In genomic region chr5:179916523-179916922, GRCh38 we compare ENCODE assay signal across 17 cellular contexts. TPM values are rescaled to one million over a fixed set of nuclear protein-coding genes. Genes with fewer than 3 reads are reported as not detected.
A peak's percentile ranks its signal among the peaks of the same experiment; 100 is the strongest.
DNase-seq lines count a peak whose midpoint lies in the region; ATAC-seq, FAIRE-seq and TF ChIP-seq lines count a peak whose summit lies in the region.
"Had no signal": no experiment of that assay in that cellular context is flagged by ENCODE, and none has a peak within 500 bp of the region (broad histone marks: within the 10 kb centered on the region; RNA-seq: fewer than 3 reads in every experiment).

No MANE protein-coding gene starts in this region.

- H3K36me3 ChIP-seq in Karpas-422 (ENCODE audit: insufficient read depth, low read length): no peaks in the 10 kb centered on the region
- H3K36me3 ChIP-seq in H1 (ENCODE audit: control insufficient read depth in 2 of 4, insufficient read depth in 4 of 4, low read length in 3 of 4): no peaks in the 10 kb centered on the region
- no peaks in the 10 kb centered on the region for H3K36me3 ChIP-seq in osteoblast (ENCODE audit: insufficient read depth, low read length)

- ATAC-seq in HG02884 (IDR thresholded peaks at IDR 0.05; ENCODE audit: unreplicated experiment) (no peak), HG03159 (IDR thresholded peaks at IDR 0.05; ENCODE audit: unreplicated experiment) (no peak)
- ATAC-seq in activated T-helper 17 cell treated with anti-CD3 and anti-CD28 coated beads, Interleukin-2, amount 50 U/mL, for 72 hours (replicated peaks): no peak
- ATAC-seq: K562 had no signal

- H3K23me2 ChIP-seq in H1 (ENCODE audit: low read depth, low read length): no peaks in the 10 kb centered on the region

- TF ChIP-seq CTCF in H1 (IDR thresholded peaks at IDR 0.05; ENCODE audit: control extremely low read depth in 1 of 3, insufficient read depth in 1 of 3, low read depth in 1 of 3, low read length in 3 of 3): no peak
- TF ChIP-seq CTCF in osteoblast (IDR thresholded peaks at IDR 0.05; ENCODE audit: extremely low read depth, low read depth, low read length): no peak

- no peaks in the 10 kb centered on the region for H3K79me1 ChIP-seq in H1 (ENCODE audit: low read depth, low read length)

- H2AFZ ChIP-seq in Karpas-422 (ENCODE audit: low read length) (no peak overlapping the region), H1 (ENCODE audit: low read length) (no peak overlapping the region), osteoblast (ENCODE audit: low read length) (no peak overlapping the region)

- no peak for FAIRE-seq in H1 (lab: Jason Lieb, UNC)

- H3K18ac ChIP-seq in H1 (ENCODE audit: extremely low read depth, low read length): no peak overlapping the region

- H3K4me1 Mint-ChIP-seq in activated T-helper 17 cell treated with anti-CD3 and anti-CD28 coated beads, Interleukin-2, amount 50 U/mL, for 72 hours: no peaks in the 10 kb centered on the region

- CTCF ChIA-PET in H1 (lab: Charles Lee; ENCODE audit: partially characterized antibody): interaction anchor here (1.0 to 2.7 kb wide), 6 partner anchors 8 to 175 kb away, joined by 3 to 10 read pairs (median 4); partner anchors contain the start of gene TBC1D9B

- WGBS in H1 (ENCODE audit: extremely low coverage in 1 of 2, insufficient coverage in 1 of 2, insufficient read length in 1 of 2, insufficient replicate concordance in 2 of 2, low coverage in 1 of 2, low lambda C conversion rate in 2 of 2, missing lambda C conversion rate in 1 of 2), 2 experiments: 88% methylated on average over 6 of the region's 6 CpGs; no CpG with 5 or more reads in 1 of the 2 experiments

- no peak for TF ChIP-seq RAD21 in H1 (IDR thresholded peaks at IDR 0.05 in 1 of 2, conservative IDR thresholded peaks at IDR 0.05 in 1 of 2; ENCODE audit: low read depth in 2 of 2, low read length in 2 of 2)

- H3K4ac ChIP-seq in H1 (replicated peaks; ENCODE audit: insufficient read length, low read depth, low read length): no peak overlapping the region

- H4K91ac ChIP-seq in H1 (replicated peaks; ENCODE audit: insufficient read length, low read length): peak overlapping the region; percentile 46

- no peak for TF ChIP-seq POLR2A in H1 (IDR thresholded peaks at IDR 0.05; ENCODE audit: control extremely low read depth in 1 of 2, low read depth in 2 of 2, low read length in 2 of 2)

- H3K4me2 ChIP-seq in Karpas-422 (ENCODE audit: low read depth, low read length, poor library complexity, severe bottlenecking) (no peak overlapping the region), H1 (ENCODE audit: insufficient read depth in 1 of 2, low read depth in 2 of 2, low read length in 2 of 2) (no peak overlapping the region), osteoblast (ENCODE audit: insufficient read depth, low read length) (no peak overlapping the region)

- TF ChIP-seq EP300 in H1 (IDR thresholded peaks at IDR 0.05; ENCODE audit: borderline replicate concordance in 1 of 2, low read depth in 2 of 2, low read length in 2 of 2): no peak

- 0 out of 2 replicates have a peak overlapping the region, but pooled peaks have one; percentile 82 for H2BK20ac ChIP-seq in H1 (ENCODE audit: low read length)

- H3K27me3 Mint-ChIP-seq in activated T-helper 17 cell treated with anti-CD3 and anti-CD28 coated beads, Interleukin-2, amount 50 U/mL, for 72 hours: peaks cover 9% of the 10 kb centered on the region

- H3K4me1 ChIP-seq in Karpas-422 (ENCODE audit: low read length) (peaks cover 41% of the 10 kb centered on the region), H1 (replicated peaks in 1 of 4; ENCODE audit: control insufficient read depth in 3 of 4, insufficient read depth in 4 of 4, low read length in 3 of 4) (peaks cover 0 to 8% (median 4%) of the 10 kb centered on the region in 4 experiments; a peak in 6 of 7 replicates), osteoblast (ENCODE audit: insufficient read depth, low read length) (peaks cover 9% of the 10 kb centered on the region)

- no peak overlapping the region for H3K4me3 Mint-ChIP-seq in activated T-helper 17 cell treated with anti-CD3 and anti-CD28 coated beads, Interleukin-2, amount 50 U/mL, for 72 hours
- H3K4me3 Mint-ChIP-seq: CD4-positive, alpha-beta T cell had no signal

- H3K9me3 ChIP-seq in Karpas-422 (ENCODE audit: low read length) (no peaks in the 10 kb centered on the region), H1 (ENCODE audit: insufficient read depth in 2 of 2, low read depth in 1 of 2, low read length in 1 of 2) (no peaks in the 10 kb centered on the region; a peak in 1 of 4 replicates), osteoblast (ENCODE audit: low read depth, low read length) (no peaks in the 10 kb centered on the region)

- no peak overlapping the region for H3K56ac ChIP-seq in H1 (replicated peaks; ENCODE audit: insufficient read length, low read depth, low read length)

- no peak overlapping the region for H3K27ac Mint-ChIP-seq in activated T-helper 17 cell treated with anti-CD3 and anti-CD28 coated beads, Interleukin-2, amount 50 U/mL, for 72 hours
- H3K27ac Mint-ChIP-seq: CD4-positive, alpha-beta T cell had no signal

- no peak overlapping the region for H2AK5ac ChIP-seq in H1 (ENCODE audit: low read depth, low read length)

- H2BK15ac ChIP-seq in H1 (ENCODE audit: low read length): peak overlapping the region; percentile 76; the same call in 1 of the 2 replicates

- H3K4me3 ChIP-seq in Karpas-422 (ENCODE audit: low read length): no peak overlapping the region
- H3K4me3 ChIP-seq in H1 (ENCODE audit: extremely low read depth in 1 of 4, insufficient read depth in 2 of 4, low read depth in 3 of 4, low read length in 4 of 4): no peak overlapping the region
- no peak overlapping the region for H3K4me3 ChIP-seq in osteoblast (ENCODE audit: insufficient read depth, low read length)
- H3K4me3 ChIP-seq: K562 had no signal

- H3K9me3 Mint-ChIP-seq in activated T-helper 17 cell treated with anti-CD3 and anti-CD28 coated beads, Interleukin-2, amount 50 U/mL, for 72 hours: no peaks in the 10 kb centered on the region
- H3K9me3 Mint-ChIP-seq: CD4-positive, alpha-beta T cell had no signal

- POLR2A ChIA-PET in H1 (lab: Charles Lee; ENCODE audit: partially characterized antibody): interaction anchor here (0.7 to 1.4 kb wide), 2 partner anchors 8 to 13 kb away, joined by 3 read pairs; no protein-coding TSS in a partner anchor

- no peaks in the 10 kb centered on the region for H3K36me3 Mint-ChIP-seq in activated T-helper 17 cell treated with anti-CD3 and anti-CD28 coated beads, Interleukin-2, amount 50 U/mL, for 72 hours (ENCODE audit: low read depth)

- H3K27ac ChIP-seq in Karpas-422 (ENCODE audit: low read length) (peak overlapping the region; percentile 64), H1 (ENCODE audit: low read depth, low read length) (no peak overlapping the region), osteoblast (ENCODE audit: low read depth, low read length) (no peak overlapping the region)

- no peak overlapping the region for H2BK120ac ChIP-seq in H1 (replicated peaks; ENCODE audit: low read depth, low read length)

- H4K8ac ChIP-seq in H1 (ENCODE audit: extremely low read depth, insufficient read depth, low read length): no peak overlapping the region

- H2BK5ac ChIP-seq in H1 (ENCODE audit: low read depth, low read length): 0 out of 2 replicates have a peak overlapping the region, but pooled peaks have one; percentile 39

- H3K9me2 ChIP-seq in Karpas-422 (replicated peaks; ENCODE audit: insufficient read depth, low read length): no peaks in the 10 kb centered on the region

- peak overlapping the region; percentile 13; the same call in 1 of the 2 replicates for H3K9ac ChIP-seq in Karpas-422 (ENCODE audit: low read length)
- H3K9ac ChIP-seq in H1 (replicated peaks in 1 of 4; ENCODE audit: extremely low read depth in 1 of 4, low read depth in 3 of 4, low read length in 3 of 4): no peak overlapping the region

- H3K27me3 ChIP-seq in Karpas-422 (ENCODE audit: low read length) (no peaks in the 10 kb centered on the region), H1 (replicated peaks in 1 of 4; ENCODE audit: control insufficient read depth in 3 of 4, extremely low read depth in 1 of 4, insufficient read depth in 3 of 4, low read length in 3 of 4) (no peaks in the 10 kb centered on the region), osteoblast (ENCODE audit: insufficient read depth, low read length) (peaks cover 4% of the 10 kb centered on the region)

- H2BK12ac ChIP-seq in H1 (ENCODE audit: low read depth, low read length): 0 out of 2 replicates have a peak overlapping the region, but pooled peaks have one; percentile 18

- H4K20me1 ChIP-seq in Karpas-422 (ENCODE audit: insufficient read depth, low read depth, low read length): no peaks in the 10 kb centered on the region
- H4K20me1 ChIP-seq in H1 (replicated peaks in 1 of 2; ENCODE audit: control insufficient read depth in 1 of 2, insufficient read depth in 2 of 2, low read length in 2 of 2): no peaks in the 10 kb centered on the region
- no peaks in the 10 kb centered on the region for H4K20me1 ChIP-seq in osteoblast (ENCODE audit: insufficient read depth, low read length)

- no peak overlapping the region for H3K14ac ChIP-seq in H1 (ENCODE audit: insufficient read length)

- no peak overlapping the region for H4K5ac ChIP-seq in H1 (ENCODE audit: insufficient read length, low read depth, low read length)

- DNase-seq in Karpas-422: no peak
- no peak for DNase-seq in H1 (ENCODE audit: low read depth in 1 of 2, low spot score in 2 of 2)
- peak; percentile 66 for DNase-seq in osteoblast (ENCODE audit: insufficient read length, low spot score, missing footprints)
- DNase-seq in occipital lobe (lab: John Stamatoyannopoulos, UW): no peak
- DNase-seq: Calu3; CD4-positive, alpha-beta T cell; HCEC 1CT; NCI-H1417 treated with DMSO at 0.1 percent for 48 hours; NCI-H2029; NCI-H2171; NCI-H446 treated with DMSO at 0.1 percent for 48 hours; NK-92 treated with Interleukin-12 subunit alpha and Interleukin-12 subunit beta, amount 100 ng/mL, for 24 hours; RPMI8226 had no signal

- no peak overlapping the region for H3K23ac ChIP-seq in H1 (ENCODE audit: insufficient read length)

- H3K79me2 ChIP-seq in Karpas-422 (ENCODE audit: low read length) (no peaks in the 10 kb centered on the region), H1 (ENCODE audit: control insufficient read depth in 1 of 2, insufficient read depth in 2 of 2, low read length in 2 of 2) (no peaks in the 10 kb centered on the region), osteoblast (ENCODE audit: insufficient read depth, low read length) (no peaks in the 10 kb centered on the region)

RNA-seq across cellular contexts. Expression of gene TBC1D9B, which starts 8.8 kb away (rescaled TPM):
- 66.0 and 106 TPM in 2 replicates for total RNA-seq in Karpas-422 (2014; rRNA removed; shearing (Covaris generic); ENCODE audit: low replicate concordance)
- total RNA-seq in H1 (2021; fragmentation: NEBNext Ultra II Directional; extraction: Animal tissue kit (Norgen Biotek cat#: 25700)): 49.9 and 57.1 TPM in 2 replicates
- 33.6 and 46.3 TPM in 2 replicates for polyA plus RNA-seq in H1 (2011; rRNA removed)
- polyA plus RNA-seq in H1 (2011; cell fraction: cytosol; rRNA removed): 43.4 TPM
- 231 TPM for polyA plus RNA-seq in H1 (2011; cell fraction: nucleus; rRNA removed)
- polyA plus RNA-seq in H1 (2012, experiment 1 of 2): 38.8 to 53.8 TPM (median 48.2 TPM) in 4 replicates
- 35.0 TPM for polyA plus RNA-seq in H1 (2012, experiment 2 of 2)
- 32.9 TPM for polyA plus RNA-seq in H1 (2013, experiment 1 of 2)
- polyA plus RNA-seq in H1 (2013, experiment 2 of 2): 34.5 TPM
- 43.7 and 44.0 TPM in 2 replicates for polyA minus RNA-seq in H1 (2011; rRNA and poly(A)+ RNA removed)
- polyA minus RNA-seq in H1 (2011; cell fraction: cytosol; rRNA and poly(A)+ RNA removed): 30.5 TPM
- polyA minus RNA-seq in H1 (2011; cell fraction: nucleus; rRNA and poly(A)+ RNA removed): 60.0 TPM
- 89.4 and 90.2 TPM in 2 replicates for total RNA-seq in osteoblast
- total RNA-seq in occipital lobe: 23.9 TPM
- 100 to 1,000 TPM in 1 of 2 donors, 10 to 100 TPM in 1; 96.5 to 116 TPM for total RNA-seq in activated T-helper 17 cell treated with anti-CD3 and anti-CD28 coated beads, Interleukin-2, amount 50 U/mL, for 72 hours

RNA-seq across cellular contexts. Expression of gene MRNIP, which starts 57.9 kb away (rescaled TPM):
- total RNA-seq in Karpas-422 (2014; rRNA removed; shearing (Covaris generic); ENCODE audit: low replicate concordance): 33.6 and 55.7 TPM in 2 replicates
- 22.2 and 29.6 TPM in 2 replicates for total RNA-seq in H1 (2021; fragmentation: NEBNext Ultra II Directional; extraction: Animal tissue kit (Norgen Biotek cat#: 25700))
- 29.6 and 42.5 TPM in 2 replicates for polyA plus RNA-seq in H1 (2011; rRNA removed)
- 41.4 TPM for polyA plus RNA-seq in H1 (2011; cell fraction: cytosol; rRNA removed)
- polyA plus RNA-seq in H1 (2011; cell fraction: nucleus; rRNA removed): 213 TPM
- 28.3 to 30.2 TPM (median 29.2 TPM) in 4 replicates for polyA plus RNA-seq in H1 (2012, experiment 1 of 2)
- 10.6 TPM for polyA plus RNA-seq in H1 (2012, experiment 2 of 2)
- 27.2 TPM for polyA plus RNA-seq in H1 (2013, experiment 1 of 2)
- polyA plus RNA-seq in H1 (2013, experiment 2 of 2): 24.3 TPM
- 21.4 and 22.4 TPM in 2 replicates for polyA minus RNA-seq in H1 (2011; rRNA and poly(A)+ RNA removed)
- 10.3 TPM for polyA minus RNA-seq in H1 (2011; cell fraction: cytosol; rRNA and poly(A)+ RNA removed)
- polyA minus RNA-seq in H1 (2011; cell fraction: nucleus; rRNA and poly(A)+ RNA removed): 30.9 TPM
- 10.1 and 12.7 TPM in 2 replicates for total RNA-seq in osteoblast
- 26.7 TPM for total RNA-seq in occipital lobe
- total RNA-seq in activated T-helper 17 cell treated with anti-CD3 and anti-CD28 coated beads, Interleukin-2, amount 50 U/mL, for 72 hours: 10 to 100 TPM; 17.4 to 35.2 TPM
